In the genomic region with DNA sequence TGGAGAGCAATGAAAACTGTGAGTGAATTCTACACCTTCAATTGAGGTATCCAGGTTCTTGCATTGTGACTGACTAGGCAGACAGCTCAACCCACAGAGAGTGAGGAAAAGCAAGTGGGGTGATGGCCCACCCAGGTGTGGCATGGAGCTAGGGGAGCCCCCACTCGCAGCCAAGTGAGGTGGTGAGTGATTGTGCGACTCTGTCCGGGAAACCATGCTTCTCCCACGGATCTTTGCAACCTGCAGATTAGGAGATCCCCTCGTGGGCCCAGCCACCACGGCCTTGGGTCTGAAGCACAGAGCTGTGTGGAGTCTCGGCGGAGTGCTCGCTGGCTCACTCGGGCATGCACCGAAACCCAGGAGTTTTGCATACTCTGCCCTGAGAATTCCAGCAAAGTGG, we compare ENCODE assay signal across 28 cellular contexts.
"Had no signal": no experiment of that assay in that cellular context is flagged by ENCODE, and none has a peak within 500 bp of the region (broad histone marks: within the 10 kb centered on the region; RNA-seq: fewer than 3 reads in every experiment).

No MANE protein-coding gene starts in this region.

- H3K27ac Mint-ChIP-seq: stimulated activated effector memory CD8-positive, alpha-beta T cell treated with anti-CD3 and anti-CD28 coated beads, Interleukin-12 subunit alpha, Interleukin-12 subunit beta, amount 100 ng/mL, for 72 hours; stimulated activated memory B cell treated with anti-CD40 and anti-IgM and Interleukin-4, amounts not matched to agents 10 μg/mL and 1 μg/mL and 100 μg/mL, for 72 hours; stimulated activated naive B cell treated with anti-CD40 and anti-IgM and Interleukin-4, amounts not matched to agents 10 μg/mL and 1 μg/mL and 100 μg/mL, for 72 hours; stimulated activated naive CD8-positive, alpha-beta T cell treated with anti-CD3 and anti-CD28 coated beads, Interleukin-15, amount 100 ng/mL, for 72 hours; stimulated activated naive CD8-positive, alpha-beta T cell treated with anti-CD3 and anti-CD28 coated beads, Interleukin-15, Interleukin-2, amounts not matched to agents 100 ng/mL and 50 ng/mL, for 24 hours; type B pancreatic cell had no signal

- H3K36me3 ChIP-seq: stomach, suprapubic skin, thoracic aorta, thyroid gland, tibial artery, tibial nerve, transverse colon, upper lobe of left lung, upper lobe of right lung, uterus, vagina had no signal

- H3K4me3 Mint-ChIP-seq: stimulated activated effector memory CD8-positive, alpha-beta T cell treated with anti-CD3 and anti-CD28 coated beads, Interleukin-12 subunit alpha, Interleukin-12 subunit beta, amount 100 ng/mL, for 72 hours; stimulated activated memory B cell treated with anti-CD40 and anti-IgM and Interleukin-4, amounts not matched to agents 10 μg/mL and 1 μg/mL and 100 μg/mL, for 72 hours; stimulated activated naive B cell treated with anti-CD40 and anti-IgM and Interleukin-4, amounts not matched to agents 10 μg/mL and 1 μg/mL and 100 μg/mL, for 72 hours; stimulated activated naive CD8-positive, alpha-beta T cell treated with anti-CD3 and anti-CD28 coated beads, Interleukin-15, amount 100 ng/mL, for 72 hours; stimulated activated naive CD8-positive, alpha-beta T cell treated with anti-CD3 and anti-CD28 coated beads, Interleukin-15, Interleukin-2, amounts not matched to agents 100 ng/mL and 50 ng/mL, for 24 hours; type B pancreatic cell had no signal

- H3K27me3 Mint-ChIP-seq: stimulated activated memory B cell treated with anti-CD40 and anti-IgM and Interleukin-4, amounts not matched to agents 10 μg/mL and 1 μg/mL and 100 μg/mL, for 72 hours; type B pancreatic cell had no signal

- H3K4me1 Mint-ChIP-seq: stimulated activated effector memory CD8-positive, alpha-beta T cell treated with anti-CD3 and anti-CD28 coated beads, Interleukin-12 subunit alpha, Interleukin-12 subunit beta, amount 100 ng/mL, for 72 hours; stimulated activated naive CD8-positive, alpha-beta T cell treated with anti-CD3 and anti-CD28 coated beads, Interleukin-15, amount 100 ng/mL, for 72 hours had no signal

- DNase-seq: stimulated activated CD4-positive, alpha-beta T cell treated with anti-CD3 and anti-CD28 coated beads, Interleukin-2, amount 100 ng/mL, for 48 hours; stimulated activated CD4-positive, alpha-beta T cell treated with anti-CD3 and anti-CD28 coated beads, Interleukin-4, amount 100 ng/mL, for 1 hour; stimulated activated CD4-positive, alpha-beta T cell treated with anti-CD3 and anti-CD28 coated beads, Interleukin-4, amount 100 ng/mL, for 24 hours; stimulated activated CD4-positive, alpha-beta T cell treated with anti-CD3 and anti-CD28 coated beads, Interleukin-4, amount 100 ng/mL, for 4 hours; stimulated activated CD8-positive, alpha-beta memory T cell treated with anti-CD3 and anti-CD28 coated beads, Interleukin-4, amount 100 ng/mL, for 48 hours; stimulated activated naive B cell treated with anti-CD40 and anti-IgM and Interleukin-4, amounts not matched to agents 10 μg/mL and 1 μg/mL and 100 μg/mL, for 72 hours; stimulated activated naive CD4-positive, alpha-beta T cell; stimulated activated naive CD4-positive, alpha-beta T cell treated with Interleukin-2 at 50 U/mL for 16 hours; stimulated activated naive CD8-positive, alpha-beta T cell treated with anti-CD3 and anti-CD28 coated beads, Interleukin-15, amount 100 ng/mL, for 72 hours; stimulated activated naive CD8-positive, alpha-beta T cell treated with anti-CD3 and anti-CD28 coated beads, Interleukin-15, Interleukin-2, amounts not matched to agents 100 U/mL and 50 U/mL, for 24 hours; stomach; substantia nigra; testis; thyroid gland; tibial artery; transverse colon; trophoblast cell; upper lobe of right lung; uterus had no signal

- H3K9me3 Mint-ChIP-seq: stimulated activated effector memory CD8-positive, alpha-beta T cell treated with anti-CD3 and anti-CD28 coated beads, Interleukin-12 subunit alpha, Interleukin-12 subunit beta, amount 100 ng/mL, for 72 hours; stimulated activated memory B cell treated with anti-CD40 and anti-IgM and Interleukin-4, amounts not matched to agents 10 μg/mL and 1 μg/mL and 100 μg/mL, for 72 hours; stimulated activated naive CD8-positive, alpha-beta T cell treated with anti-CD3 and anti-CD28 coated beads, Interleukin-15, Interleukin-2, amounts not matched to agents 100 ng/mL and 50 ng/mL, for 24 hours; type B pancreatic cell had no signal

- H3K36me3 Mint-ChIP-seq: stimulated activated effector memory CD8-positive, alpha-beta T cell treated with anti-CD3 and anti-CD28 coated beads, Interleukin-12 subunit alpha, Interleukin-12 subunit beta, amount 100 ng/mL, for 72 hours; stimulated activated memory B cell treated with anti-CD40 and anti-IgM and Interleukin-4, amounts not matched to agents 10 μg/mL and 1 μg/mL and 100 μg/mL, for 72 hours; stimulated activated naive B cell treated with anti-CD40 and anti-IgM and Interleukin-4, amounts not matched to agents 10 μg/mL and 1 μg/mL and 100 μg/mL, for 72 hours had no signal

- H3K27me3 ChIP-seq: stomach, suprapubic skin, testis, thyroid gland, tibial artery, tibial nerve, transverse colon, upper lobe of left lung, upper lobe of right lung, uterus, vagina had no signal

- H3K4me3 ChIP-seq: stomach, suprapubic skin, testis, thoracic aorta, thyroid gland, tibial artery, tibial nerve, transverse colon, upper lobe of left lung, upper lobe of right lung, uterus, vagina had no signal
